27 cellular contexts compared by ENCODE assay signal in the genomic region with DNA sequence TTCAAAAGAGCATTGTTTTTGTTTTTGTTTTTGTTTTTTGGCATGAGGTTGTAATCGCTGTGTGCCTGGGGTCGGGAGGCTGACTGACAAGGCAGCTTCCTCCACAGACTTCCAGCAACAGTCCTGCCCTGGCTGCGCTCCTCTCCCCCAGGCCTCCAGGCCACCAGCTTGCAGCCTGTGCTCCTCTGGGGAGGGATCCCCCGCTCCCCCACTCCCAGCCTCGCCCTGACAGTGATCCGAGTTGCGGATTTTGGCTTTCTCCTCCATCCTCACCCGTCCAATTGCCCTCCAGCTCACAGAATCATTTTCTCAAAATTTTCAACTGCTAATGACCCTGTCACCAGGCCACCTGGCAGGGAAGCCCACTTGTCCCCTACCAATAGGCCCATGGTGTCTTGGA.
"Had no signal": no experiment of that assay in that cellular context is flagged by ENCODE, and none has a peak within 500 bp of the region (broad histone marks: within the 10 kb centered on the region; RNA-seq: fewer than 3 reads in every experiment).

No MANE protein-coding gene starts in this region.

- ATAC-seq: esophagus mucosa; left colon; naive thymus-derived CD8-positive, alpha-beta T cell; sciatic nerve; stimulated activated effector memory CD8-positive, alpha-beta T cell treated with anti-CD3 and anti-CD28 coated beads, Interleukin-12 subunit alpha, Interleukin-12 subunit beta, amount 100 ng/mL, for 72 hours had no signal

- H3K4me1 ChIP-seq: neural progenitor cell had no signal

- FAIRE-seq: astrocyte, keratinocyte had no signal

- H3K9ac ChIP-seq: neural progenitor cell had no signal

- H3K9me3 ChIP-seq: ovary, upper lobe of left lung had no signal

- H3K27me3 ChIP-seq: brain microvascular endothelial cell, neural progenitor cell, ovary, upper lobe of left lung had no signal

- H3K4me3 ChIP-seq: neural progenitor cell, ovary, skin epidermis, upper lobe of left lung had no signal

- H2AFZ ChIP-seq: neural progenitor cell had no signal

- DNase-seq: activated CD4-positive, alpha-beta memory T cell treated with anti-CD3 and anti-CD28 coated beads for 36 hours; activated CD4-positive, CD25-positive, alpha-beta regulatory T cell treated with anti-CD3 and anti-CD28 coated beads, Interleukin-2, amount 50 U/mL, for 72 hours; activated CD8-positive, alpha-beta memory T cell treated with anti-CD3 and anti-CD28 coated beads, Interleukin-2, amount 50 U/mL, for 4 hours; activated gamma-delta T cell; activated naive CD4-positive, alpha-beta T cell treated with anti-CD3 and anti-CD28 coated beads, Interleukin-2, amount 50 U/mL, for 16 hours; activated T-cell treated with anti-CD3 and anti-CD28 coated beads, Interleukin-2, amount 50 U/mL, for 1 hour; amniotic stem cell; brain microvascular endothelial cell; cortex of kidney; endodermal cell; foreskin fibroblast; hippocampal formation; left colon; midbrain; naive thymus-derived CD8-positive, alpha-beta T cell; ovary; stimulated activated CD4-positive, alpha-beta T cell treated with anti-CD3 and anti-CD28 coated beads, Interleukin-12 subunit alpha, Interleukin-12 subunit beta, amount 100 ng/mL, for 4 hours; stimulated activated CD4-positive, alpha-beta T cell treated with anti-CD3 and anti-CD28 coated beads, Interleukin-4, amount 100 ng/mL, for 24 hours; T-helper 2 cell had no signal

- H3K4me2 ChIP-seq: neural progenitor cell had no signal

- H3K36me3 ChIP-seq: brain microvascular endothelial cell, neural progenitor cell, ovary, upper lobe of left lung had no signal

- H3K27ac ChIP-seq: brain microvascular endothelial cell, neural progenitor cell, ovary, skin epidermis, upper lobe of left lung had no signal
